ENCODE assay signal across 1 cellular context in the genomic region with DNA sequence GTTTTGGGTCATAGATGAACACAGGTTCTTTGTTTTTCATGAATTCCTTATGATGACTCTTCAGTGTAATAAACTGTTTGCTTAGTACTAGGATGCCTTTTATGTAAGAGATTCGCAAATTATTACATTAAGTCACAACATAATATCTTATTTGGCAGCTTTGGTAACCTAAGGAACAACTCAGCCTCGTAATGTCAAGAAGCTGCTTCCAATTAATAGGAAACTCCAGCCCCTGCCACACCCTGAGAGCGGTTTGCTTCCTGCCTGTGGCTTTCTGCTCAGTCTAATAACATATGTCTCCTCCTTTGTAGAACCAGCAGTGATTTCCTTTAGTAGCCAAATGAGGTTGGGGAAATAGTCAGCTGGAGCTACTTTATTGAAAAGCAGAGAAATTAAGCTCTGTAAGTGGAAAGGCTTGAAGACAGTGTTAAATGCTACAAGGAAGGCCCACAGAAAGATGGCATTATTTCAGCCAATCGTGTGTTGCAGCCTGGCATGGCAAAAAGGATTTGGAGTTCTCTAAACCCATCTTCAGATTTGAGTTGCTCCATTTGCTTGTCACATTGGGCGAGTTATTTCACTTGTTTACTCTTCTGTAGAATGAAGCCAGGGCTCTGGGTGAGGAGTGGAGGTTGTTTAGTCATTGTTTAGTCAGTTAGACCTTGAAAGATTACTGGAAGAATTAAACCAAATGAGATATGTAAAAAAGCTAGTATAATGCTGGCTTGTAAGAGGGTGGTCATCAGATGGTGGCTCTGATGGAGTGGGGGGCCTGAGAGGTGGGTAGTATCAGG.
TF ChIP-seq lines count a peak whose summit lies in the region.

No MANE protein-coding gene starts in this region.

TF ChIP-seq in IMR-90, 13 proteins besides CTCF, POLR2A, EP300 and RAD21:
- TF ChIP-seq MAZ (IDR thresholded peaks at IDR 0.05; ENCODE audit: borderline replicate concordance, low read depth, low read length) (no peak), RFX5 (IDR thresholded peaks at IDR 0.05; ENCODE audit: low read depth, low read length) (no peak), NFE2L2 (IDR thresholded peaks at IDR 0.05; ENCODE audit: low read depth, low read length) (no peak), CHD1 (IDR thresholded peaks at IDR 0.05; ENCODE audit: low read depth, low read length) (no peak), MAFK (IDR thresholded peaks at IDR 0.05; ENCODE audit: low read depth, low read length) (no peak), MXI1 (IDR thresholded peaks at IDR 0.05; ENCODE audit: borderline replicate concordance, low read depth, low read length) (no peak), CEBPB (IDR thresholded peaks at IDR 0.05; ENCODE audit: low read depth, low read length) (no peak), FOS (IDR thresholded peaks at IDR 0.05; ENCODE audit: low read depth, low read length) (no peak), BHLHE40 (IDR thresholded peaks at IDR 0.05; ENCODE audit: low read depth, low read length) (no peak), RCOR1 (IDR thresholded peaks at IDR 0.05; ENCODE audit: insufficient replicate concordance, low read length) (no peak), SMC3 (IDR thresholded peaks at IDR 0.05; ENCODE audit: low read depth, low read length) (no peak)
- TF ChIP-seq, protein P1, sequence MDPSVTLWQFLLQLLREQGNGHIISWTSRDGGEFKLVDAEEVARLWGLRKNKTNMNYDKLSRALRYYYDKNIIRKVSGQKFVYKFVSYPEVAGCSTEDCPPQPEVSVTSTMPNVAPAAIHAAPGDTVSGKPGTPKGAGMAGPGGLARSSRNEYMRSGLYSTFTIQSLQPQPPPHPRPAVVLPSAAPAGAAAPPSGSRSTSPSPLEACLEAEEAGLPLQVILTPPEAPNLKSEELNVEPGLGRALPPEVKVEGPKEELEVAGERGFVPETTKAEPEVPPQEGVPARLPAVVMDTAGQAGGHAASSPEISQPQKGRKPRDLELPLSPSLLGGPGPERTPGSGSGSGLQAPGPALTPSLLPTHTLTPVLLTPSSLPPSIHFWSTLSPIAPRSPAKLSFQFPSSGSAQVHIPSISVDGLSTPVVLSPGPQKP (IDR thresholded peaks at IDR 0.05; ENCODE audit: borderline replicate concordance, low read depth, low read length): no peak
- TF ChIP-seq, protein P2, sequence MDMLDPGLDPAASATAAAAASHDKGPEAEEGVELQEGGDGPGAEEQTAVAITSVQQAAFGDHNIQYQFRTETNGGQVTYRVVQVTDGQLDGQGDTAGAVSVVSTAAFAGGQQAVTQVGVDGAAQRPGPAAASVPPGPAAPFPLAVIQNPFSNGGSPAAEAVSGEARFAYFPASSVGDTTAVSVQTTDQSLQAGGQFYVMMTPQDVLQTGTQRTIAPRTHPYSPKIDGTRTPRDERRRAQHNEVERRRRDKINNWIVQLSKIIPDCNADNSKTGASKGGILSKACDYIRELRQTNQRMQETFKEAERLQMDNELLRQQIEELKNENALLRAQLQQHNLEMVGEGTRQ (IDR thresholded peaks at IDR 0.05; ENCODE audit: low read depth, low read length): no peak
